In genomic region chr3:32947466-32948238, GRCh38 we compare ENCODE assay signal across 1 cellular context.
A peak's percentile ranks its signal among the peaks of the same experiment; 100 is the strongest.
TF ChIP-seq lines count a peak whose summit lies in the region.

No MANE protein-coding gene starts in this region.

TF ChIP-seq in GM12878, 131 proteins besides CTCF, POLR2A, EP300 and RAD21 (continued from another document):
- TF ChIP-seq ZBTB33 (IDR thresholded peaks at IDR 0.05) (no peak), KLF5 (IDR thresholded peaks at IDR 0.05; ENCODE audit: partially characterized antibody) (no peak), FOXM1 (IDR thresholded peaks at IDR 0.05; ENCODE audit: low read depth, low read length) (no peak), E2F4 (IDR thresholded peaks at IDR 0.05; ENCODE audit: low read depth, low read length) (no peak), IRF4 (IDR thresholded peaks at IDR 0.05; ENCODE audit: low read depth, low read length) (0 out of 2 replicates have a peak, but pooled peaks have one; percentile 24), IKZF1 (conservative IDR thresholded peaks at IDR 0.05) (no peak), STAT3 (IDR thresholded peaks at IDR 0.05; ENCODE audit: low read depth, low read length) (no peak), SMARCA5 (IDR thresholded peaks at IDR 0.05) (0 out of 2 replicates have a peak, but pooled peaks have one; percentile 31), KAT2A (conservative IDR thresholded peaks at IDR 0.05; ENCODE audit: control insufficient read depth, low read depth, low read length) (no peak), RCOR1 (conservative IDR thresholded peaks at IDR 0.05; ENCODE audit: low read depth, low read length) (no peak), GATAD2B (conservative IDR thresholded peaks at IDR 0.05; ENCODE audit: low read depth) (no peak), ZBED1 (IDR thresholded peaks at IDR 0.05; ENCODE audit: borderline replicate concordance) (no peak), ASH2L (IDR thresholded peaks at IDR 0.05; ENCODE audit: borderline replicate concordance, low read depth) (no peak), CHD1 (IDR thresholded peaks at IDR 0.05; ENCODE audit: low read depth, low read length) (no peak), BCL11A (IDR thresholded peaks at IDR 0.05; ENCODE audit: low read depth, low read length) (no peak), HDAC6 (IDR thresholded peaks at IDR 0.05; ENCODE audit: unreplicated experiment) (no peak), NFIC (IDR thresholded peaks at IDR 0.05; ENCODE audit: low read depth, low read length) (no peak), ESRRA (IDR thresholded peaks at IDR 0.05; ENCODE audit: low read length) (peak; percentile 93)
